Comparison of ENCODE assay signal across 30 cellular contexts in genomic region chr1:157515141-157515540, GRCh38. TPM values are rescaled to one million over a fixed set of nuclear protein-coding genes. Genes with fewer than 3 reads are reported as not detected.
"Had no signal": no experiment of that assay in that cellular context is flagged by ENCODE, and none has a peak within 500 bp of the region (broad histone marks: within the 10 kb centered on the region; RNA-seq: fewer than 3 reads in every experiment).

No MANE protein-coding gene starts in this region.

- DNase-seq: hypothalamus; immature natural killer cell; kidney; left colon; left ventricle myocardium inferior; naive thymus-derived CD8-positive, alpha-beta T cell; occipital lobe; ovary; right lobe of liver; stimulated activated CD4-positive, alpha-beta T cell treated with anti-CD3 and anti-CD28 coated beads, Interleukin-1b, Interleukin-23, amount 100 ng/mL, for 48 hours; stimulated activated CD4-positive, alpha-beta T cell treated with anti-CD3 and anti-CD28 coated beads, Interleukin-2, amount 100 ng/mL, for 48 hours; stimulated activated CD4-positive, alpha-beta T cell treated with anti-CD3 and anti-CD28 coated beads, Interleukin-4, amount 100 ng/mL, for 4 hours; stimulated activated CD8-positive, alpha-beta memory T cell treated with anti-CD3 and anti-CD28 coated beads, Interleukin-4, amount 100 ng/mL, for 48 hours; stimulated activated naive CD4-positive, alpha-beta T cell; tibial artery; trophoblast cell; upper lobe of right lung had no signal

- H3K27me3 ChIP-seq: neutrophil, ovary, right atrium auricular region, right lobe of liver, upper lobe of right lung had no signal

- H3K4me3 ChIP-seq: left ventricle myocardium inferior, lung, ovary, right atrium auricular region, right lobe of liver, smooth muscle cell, suprapubic skin, thoracic aorta, tibial artery, upper lobe of right lung had no signal

- H3K4me2 ChIP-seq: smooth muscle cell had no signal

- ATAC-seq: left colon; naive thymus-derived CD8-positive, alpha-beta T cell; right lobe of liver had no signal

- H3K9me3 Mint-ChIP-seq: immature natural killer cell; naive thymus-derived CD8-positive, alpha-beta T cell; nephron; neural crest cell; stimulated activated naive CD8-positive, alpha-beta T cell treated with anti-CD3 and anti-CD28 coated beads, Interleukin-15, Interleukin-2, amounts not matched to agents 100 ng/mL and 50 ng/mL, for 24 hours had no signal

- H3K27ac Mint-ChIP-seq: nephron; progenitor cell of endocrine pancreas; stimulated activated naive CD8-positive, alpha-beta T cell treated with anti-CD3 and anti-CD28 coated beads, Interleukin-15, Interleukin-2, amounts not matched to agents 100 ng/mL and 50 ng/mL, for 24 hours had no signal

- H3K36me3 Mint-ChIP-seq: immature natural killer cell; naive thymus-derived CD8-positive, alpha-beta T cell had no signal

- H3K27ac ChIP-seq: left ventricle myocardium inferior, neutrophil, ovary, right atrium auricular region, right lobe of liver, suprapubic skin, thoracic aorta, tibial artery, upper lobe of right lung had no signal

- H3K4me1 ChIP-seq: left ventricle myocardium inferior, right atrium auricular region, right lobe of liver, suprapubic skin, tibial artery, upper lobe of right lung had no signal

- H3K36me3 ChIP-seq: left ventricle myocardium inferior, neutrophil, ovary, right atrium auricular region, right lobe of liver, suprapubic skin, thoracic aorta, tibial artery, upper lobe of right lung had no signal

- H3K9me3 ChIP-seq: left ventricle myocardium inferior, neutrophil, ovary, right atrium auricular region, right lobe of liver, suprapubic skin, thoracic aorta, tibial artery, upper lobe of right lung had no signal

- H3K27me3 Mint-ChIP-seq: progenitor cell of endocrine pancreas; stimulated activated naive CD8-positive, alpha-beta T cell treated with anti-CD3 and anti-CD28 coated beads, Interleukin-15, Interleukin-2, amounts not matched to agents 100 ng/mL and 50 ng/mL, for 24 hours had no signal

- H3K4me3 Mint-ChIP-seq: immature natural killer cell; naive thymus-derived CD8-positive, alpha-beta T cell; nephron; neural crest cell; stimulated activated naive CD8-positive, alpha-beta T cell treated with anti-CD3 and anti-CD28 coated beads, Interleukin-15, Interleukin-2, amounts not matched to agents 100 ng/mL and 50 ng/mL, for 24 hours had no signal

RNA-seq across cellular contexts. Expression of gene FCRL5, which starts 37.2 kb away (rescaled TPM):
- total RNA-seq: left ventricle myocardium inferior, lower leg skin, neural crest cell, occipital lobe, progenitor cell of endocrine pancreas, renal cortical epithelial cell, skeletal muscle tissue, smooth muscle cell, suprapubic skin had no signal
- polyA plus RNA-seq: naive thymus-derived CD8-positive, alpha-beta T cell; smooth muscle cell had no signal
